18 cellular contexts compared by ENCODE assay signal in genomic region chr4:183426507-183426906, GRCh38. TPM values are rescaled to one million over a fixed set of nuclear protein-coding genes. Genes with fewer than 3 reads are reported as not detected.
DNase-seq lines count a peak whose midpoint lies in the region; ATAC-seq and TF ChIP-seq lines count a peak whose summit lies in the region.
"Had no signal": no experiment of that assay in that cellular context is flagged by ENCODE, and none has a peak within 500 bp of the region (broad histone marks: within the 10 kb centered on the region; RNA-seq: fewer than 3 reads in every experiment).

No MANE protein-coding gene starts in this region.

- DNase-seq in activated CD4-positive, CD25-positive, alpha-beta regulatory T cell treated with anti-CD3 and anti-CD28 coated beads, Interleukin-2, amount 50 U/mL, for 72 hours = peak; percentile 5
- DNase-seq in activated CD4-positive, CD25-positive, alpha-beta regulatory T cell (lab: John Stamatoyannopoulos, UW) = no peak
- DNase-seq in activated naive CD8-positive, alpha-beta T cell treated with anti-CD3 and anti-CD28 coated beads, Interleukin-2, amount 10 ng/mL, durations not matched to agents 7 days and 5 days = no peak
- DNase-seq in activated naive CD8-positive, alpha-beta T cell treated with anti-CD3 and anti-CD28 coated beads for 36 hours = no peak
- DNase-seq in ecto neural progenitor cell (ENCODE audit: low spot score) = peak; percentile 27
- DNase-seq in vagina (ENCODE audit: extremely low spot score in 2 of 2) = peak; percentile 62 to 70
- no peak for DNase-seq in GOT3 (lab: John Stamatoyannopoulos, UW)
- DNase-seq: DND-41; GM23248; MV-4-11; NCI-H1417; NCI-H187 treated with DMSO at 0.1 percent for 48 hours; NCI-H345; NK-92 treated with Interleukin-12 subunit alpha and Interleukin-12 subunit beta, amount 100 ng/mL, for 24 hours; RPMI8226 had no signal

- H3K9me3 Mint-ChIP-seq in activated naive CD8-positive, alpha-beta T cell treated with anti-CD3 and anti-CD28 coated beads, Interleukin-2, amount 10 ng/mL, durations not matched to agents 7 days and 5 days = no peaks in the 10 kb centered on the region
- H3K9me3 Mint-ChIP-seq in activated naive CD8-positive, alpha-beta T cell treated with anti-CD3 and anti-CD28 coated beads for 36 hours = peaks cover 3% of the 10 kb centered on the region

- H3K4me1 ChIP-seq in vagina = no peaks in the 10 kb centered on the region

- peak overlapping the region; percentile 75 for H3K27ac Mint-ChIP-seq in activated naive CD8-positive, alpha-beta T cell treated with anti-CD3 and anti-CD28 coated beads, Interleukin-2, amount 10 ng/mL, durations not matched to agents 7 days and 5 days
- no peak overlapping the region for H3K27ac Mint-ChIP-seq in activated naive CD8-positive, alpha-beta T cell treated with anti-CD3 and anti-CD28 coated beads for 36 hours

- peak overlapping the region; percentile 61 for H3K4me3 Mint-ChIP-seq in activated naive CD8-positive, alpha-beta T cell treated with anti-CD3 and anti-CD28 coated beads, Interleukin-2, amount 10 ng/mL, durations not matched to agents 7 days and 5 days
- no peak overlapping the region for H3K4me3 Mint-ChIP-seq in activated naive CD8-positive, alpha-beta T cell treated with anti-CD3 and anti-CD28 coated beads for 36 hours

- intact Hi-C loops in vagina (cut with DNase I) = no loop called here

- no peak overlapping the region for H3K4me3 ChIP-seq in vagina
- H3K4me3 ChIP-seq: GM12878, GM23248 had no signal

- no peak for TF ChIP-seq POLR2A in vagina (IDR thresholded peaks at IDR 0.05)

- H3K36me3 ChIP-seq in vagina = no peaks in the 10 kb centered on the region

- H3K27ac ChIP-seq in vagina = no peak overlapping the region
- H3K27ac ChIP-seq: 22Rv1, GM23248 had no signal

- no peaks in the 10 kb centered on the region for H3K27me3 ChIP-seq in vagina

- no peak for ATAC-seq in activated naive CD8-positive, alpha-beta T cell treated with anti-CD3 and anti-CD28 coated beads, Interleukin-2, amount 10 ng/mL, durations not matched to agents 7 days and 5 days (ENCODE audit: low read depth)
- no peak for ATAC-seq in GM21529 (IDR thresholded peaks at IDR 0.05; ENCODE audit: unreplicated experiment)
- ATAC-seq: GM12878 had no signal

- TF ChIP-seq CTCF in vagina (IDR thresholded peaks at IDR 0.05) = no peak

- no peaks in the 10 kb centered on the region for H3K9me3 ChIP-seq in vagina

- POLR2A ChIA-PET in activated naive CD8-positive, alpha-beta T cell treated with anti-CD3 and anti-CD28 coated beads, Interleukin-2, amount 10 ng/mL, durations not matched to agents 7 days and 5 days (lab: Charles Lee) = interaction anchor here (5.6 kb wide), 1 partner anchor 16 kb away, joined by 47 read pairs; the partner anchor contains the start of gene CDKN2AIP

- no peaks in the 10 kb centered on the region for H3K27me3 Mint-ChIP-seq in activated naive CD8-positive, alpha-beta T cell treated with anti-CD3 and anti-CD28 coated beads, Interleukin-2, amount 10 ng/mL, durations not matched to agents 7 days and 5 days
- H3K27me3 Mint-ChIP-seq in activated naive CD8-positive, alpha-beta T cell treated with anti-CD3 and anti-CD28 coated beads for 36 hours = no peaks in the 10 kb centered on the region

- H3K36me3 Mint-ChIP-seq in activated naive CD8-positive, alpha-beta T cell treated with anti-CD3 and anti-CD28 coated beads, Interleukin-2, amount 10 ng/mL, durations not matched to agents 7 days and 5 days = peaks cover 2% of the 10 kb centered on the region
- no peaks in the 10 kb centered on the region for H3K36me3 Mint-ChIP-seq in activated naive CD8-positive, alpha-beta T cell treated with anti-CD3 and anti-CD28 coated beads for 36 hours

- peaks cover 22% of the 10 kb centered on the region for H3K4me1 Mint-ChIP-seq in activated naive CD8-positive, alpha-beta T cell treated with anti-CD3 and anti-CD28 coated beads, Interleukin-2, amount 10 ng/mL, durations not matched to agents 7 days and 5 days
- H3K4me1 Mint-ChIP-seq in activated naive CD8-positive, alpha-beta T cell treated with anti-CD3 and anti-CD28 coated beads for 36 hours = peaks cover 24% of the 10 kb centered on the region

RNA-seq across cellular contexts. Expression of gene CDKN2AIP, which starts 17.9 kb away (rescaled TPM):
- 10 to 100 TPM; 38.8 to 39.8 TPM for total RNA-seq in activated naive CD8-positive, alpha-beta T cell treated with anti-CD3 and anti-CD28 coated beads, Interleukin-2, amount 10 ng/mL, durations not matched to agents 7 days and 5 days
- 10 to 100 TPM; 27.7 to 29.7 TPM for total RNA-seq in activated naive CD8-positive, alpha-beta T cell treated with anti-CD3 and anti-CD28 coated beads for 36 hours
- 15.0 TPM for total RNA-seq in vagina

Comparison
In these comparisons a context has a peak if more than half of its experiments do, and no peak if none do; other contexts are left out.
1. DNase-seq: peak in activated CD4-positive, CD25-positive, alpha-beta regulatory T cell treated with anti-CD3 and anti-CD28 coated beads, Interleukin-2, amount 50 U/mL, for 72 hours (single experiment), ecto neural progenitor cell (single experiment) and vagina (2 of 2); none in activated CD4-positive, CD25-positive, alpha-beta regulatory T cell (0 of 4), activated naive CD8-positive, alpha-beta T cell treated with anti-CD3 and anti-CD28 coated beads, Interleukin-2, amount 10 ng/mL, durations not matched to agents 7 days and 5 days (single experiment), activated naive CD8-positive, alpha-beta T cell treated with anti-CD3 and anti-CD28 coated beads for 36 hours (single experiment) and GOT3 (single experiment).